Comparison of ENCODE assay signal across 27 cellular contexts in the genomic region with DNA sequence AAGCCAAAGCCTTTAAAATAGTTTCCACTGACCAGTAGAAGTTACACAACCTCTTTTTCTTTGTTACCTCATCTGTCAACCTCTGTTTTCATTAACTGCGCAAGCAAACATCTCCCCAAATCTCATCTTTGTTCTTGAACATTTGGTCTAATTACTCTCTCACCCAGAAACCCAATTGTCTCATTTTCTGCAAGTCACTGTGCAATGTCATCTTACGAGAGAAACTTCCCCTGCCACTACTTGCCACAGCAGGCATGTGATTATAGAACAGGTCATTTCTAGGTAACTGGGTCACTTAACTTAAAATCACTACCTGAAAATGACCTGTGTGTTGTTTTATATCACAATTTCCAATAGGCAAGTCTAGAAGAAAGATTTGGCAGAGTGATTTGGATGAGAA.
"Had no signal": no experiment of that assay in that cellular context is flagged by ENCODE, and none has a peak within 500 bp of the region (broad histone marks: within the 10 kb centered on the region; RNA-seq: fewer than 3 reads in every experiment).

No MANE protein-coding gene starts in this region.

- H3K4me1 Mint-ChIP-seq: naive thymus-derived CD8-positive, alpha-beta T cell; neural crest cell had no signal

- ATAC-seq: activated CD4-positive, CD25-positive, alpha-beta regulatory T cell treated with anti-CD3 and anti-CD28 coated beads, Interleukin-2, amount 50 U/mL, for 24 hours; foreskin keratinocyte; heart right ventricle; left lung; lower lobe of right lung; naive thymus-derived CD8-positive, alpha-beta T cell; psoas muscle had no signal

- H3K27ac Mint-ChIP-seq: activated naive CD8-positive, alpha-beta T cell; naive thymus-derived CD8-positive, alpha-beta T cell had no signal

- H3K27me3 Mint-ChIP-seq: activated naive CD8-positive, alpha-beta T cell; naive thymus-derived CD8-positive, alpha-beta T cell had no signal

- H3K27ac ChIP-seq: esophagus muscularis mucosa, foreskin keratinocyte, heart right ventricle, left lung, lower lobe of right lung, parathyroid adenoma, psoas muscle, right atrium auricular region, tibial nerve, WERI-Rb-1 had no signal

- H3K9ac ChIP-seq: parathyroid adenoma had no signal

- H3K36me3 ChIP-seq: esophagus muscularis mucosa, heart right ventricle, left lung, lower lobe of right lung, right atrium auricular region, tibial nerve, WERI-Rb-1 had no signal

- DNase-seq: activated CD4-positive, alpha-beta T cell treated with anti-CD3 and anti-CD28 coated beads for 48 hours; activated CD4-positive, alpha-beta T cell treated with anti-CD3 and anti-CD28 coated beads, Interleukin-2, amount 50 U/mL, for 48 hours; activated CD8-positive, alpha-beta memory T cell treated with anti-CD3 and anti-CD28 coated beads for 24 hours; activated effector memory CD4-positive, alpha-beta T cell treated with Interleukin-2 at 50 U/mL for 16 hours; activated naive CD4-positive, alpha-beta T cell treated with Interleukin-2 at 50 U/mL for 16 hours; anterior cingulate cortex; dermis blood vessel endothelial cell; effector CD4-positive, alpha-beta T cell; foreskin keratinocyte; heart right ventricle; left lung; lower lobe of right lung; mesenchymal stem cell; naive thymus-derived CD8-positive, alpha-beta T cell; nucleus accumbens; psoas muscle; stimulated activated CD4-positive, alpha-beta T cell treated with anti-CD3 and anti-CD28 coated beads, Interleukin-15, amount 100 ng/mL, for 24 hours; stimulated activated CD4-positive, alpha-beta T cell treated with anti-CD3 and anti-CD28 coated beads, Interleukin-2, amount 100 ng/mL, for 24 hours; stimulated activated naive CD4-positive, alpha-beta T cell; WERI-Rb-1 had no signal

- H3K27me3 ChIP-seq: esophagus muscularis mucosa, foreskin keratinocyte, heart right ventricle, left lung, right atrium auricular region, tibial nerve had no signal

- H3K4me1 ChIP-seq: esophagus muscularis mucosa, foreskin keratinocyte, heart right ventricle, left lung, lower lobe of right lung, parathyroid adenoma, psoas muscle, right atrium auricular region, tibial nerve had no signal

- H3K4me3 ChIP-seq: esophagus muscularis mucosa, heart right ventricle, left lung, lower lobe of right lung, psoas muscle, right atrium auricular region, tibial nerve had no signal

- H3K9me3 Mint-ChIP-seq: neural crest cell had no signal

- H3K79me2 ChIP-seq: parathyroid adenoma had no signal

- H3K36me3 Mint-ChIP-seq: activated naive CD8-positive, alpha-beta T cell; naive thymus-derived CD8-positive, alpha-beta T cell had no signal

- H3K4me3 Mint-ChIP-seq: activated naive CD8-positive, alpha-beta T cell; naive thymus-derived CD8-positive, alpha-beta T cell; neural crest cell had no signal

- H2AFZ ChIP-seq: parathyroid adenoma had no signal
